Comparison of ENCODE assay signal across 2 cellular contexts in genomic region chr1:160030657-160031367, GRCh38.
TF ChIP-seq lines count a peak whose summit lies in the region.

No MANE protein-coding gene starts in this region.

TF ChIP-seq in GM23338, 12 proteins besides CTCF, POLR2A, EP300 and RAD21:
- no peak for TF ChIP-seq ZNF114 (CRISPR knock-in tag; IDR thresholded peaks at IDR 0.05)
- TF ChIP-seq CREB1 (CRISPR knock-in tag; IDR thresholded peaks at IDR 0.05; ENCODE audit: low read depth) = no peak
- no peak for TF ChIP-seq REST (IDR thresholded peaks at IDR 0.05; ENCODE audit: unreplicated experiment)
- TF ChIP-seq JUNB (IDR thresholded peaks at IDR 0.05; ENCODE audit: unreplicated experiment) = no peak
- no peak for TF ChIP-seq STAT1 (IDR thresholded peaks at IDR 0.05; ENCODE audit: unreplicated experiment)
- TF ChIP-seq EZH2 (IDR thresholded peaks at IDR 0.05; ENCODE audit: low read depth, unreplicated experiment) = no peak
- TF ChIP-seq EZH2phosphoT487 (IDR thresholded peaks at IDR 0.05; ENCODE audit: unreplicated experiment) = no peak
- no peak for TF ChIP-seq POLR2AphosphoS5 (IDR thresholded peaks at IDR 0.05; ENCODE audit: low read depth)
- TF ChIP-seq ETS1 (IDR thresholded peaks at IDR 0.05) = no peak
- TF ChIP-seq ZNF462 (CRISPR knock-in tag; IDR thresholded peaks at IDR 0.05) = no peak

TF ChIP-seq in H1, 55 proteins besides CTCF, POLR2A, EP300 and RAD21:
- TF ChIP-seq SIN3A (conservative IDR thresholded peaks at IDR 0.05 in 1 of 2, IDR thresholded peaks at IDR 0.05 in 1 of 2; ENCODE audit: low read depth in 1 of 2, low read length in 2 of 2) (peak in 1 of 2 experiments; percentile 67; a peak in 2 of 4 replicates), RNF2 (IDR thresholded peaks at IDR 0.05; ENCODE audit: borderline replicate concordance, low read depth, low read length, missing control alignments, poor library complexity, severe bottlenecking) (no peak)
